ENCODE assay signal across 22 cellular contexts in genomic region chr5:149438711-149439132, GRCh38. TPM values are rescaled to one million over a fixed set of nuclear protein-coding genes. Genes with fewer than 3 reads are reported as not detected.
DNase-seq lines count a peak whose midpoint lies in the region; ATAC-seq, FAIRE-seq and TF ChIP-seq lines count a peak whose summit lies in the region.
"Had no signal": no experiment of that assay in that cellular context is flagged by ENCODE, and none has a peak within 500 bp of the region (broad histone marks: within the 10 kb centered on the region; RNA-seq: fewer than 3 reads in every experiment).

No MANE protein-coding gene starts in this region.

- H3K4ac ChIP-seq in mesenchymal stem cell (ENCODE audit: low read depth in 1 of 2, low read length in 2 of 2): no peak overlapping the region

- H2BK15ac ChIP-seq in mesenchymal stem cell (ENCODE audit: low read depth, poor library complexity, severe bottlenecking): no peak overlapping the region

- no TSS peak for BruUV-seq in K562 (replicated peaks; lab: Mats Ljungman, UMichigan)

- no peaks in the 10 kb centered on the region for H3K36me3 Mint-ChIP-seq in type B pancreatic cell
- H3K36me3 Mint-ChIP-seq: activated naive CD8-positive, alpha-beta T cell; naive B cell had no signal

- ATAC-seq in K562: no peak
- no peak for ATAC-seq in HG03521 (IDR thresholded peaks at IDR 0.05; ENCODE audit: unreplicated experiment)
- ATAC-seq: activated T-cell treated with anti-CD3 and anti-CD28 coated beads, Interleukin-2, amount 50 U/mL, for 4 hours had no signal

- peaks cover 22 to 23% of the 10 kb centered on the region in 2 experiments for H3K4me1 ChIP-seq in K562 (replicated peaks in 1 of 2; ENCODE audit: control insufficient read depth in 2 of 2, insufficient read depth in 2 of 2, low read length in 2 of 2)
- H3K4me1 ChIP-seq in mesenchymal stem cell (ENCODE audit: control insufficient read depth, insufficient read depth, low read depth, low read length): peaks cover 10% of the 10 kb centered on the region

- H3K9ac ChIP-seq in K562 (ENCODE audit: insufficient read depth in 1 of 2, low read depth in 2 of 2, low read length in 2 of 2) (no peak overlapping the region), mesenchymal stem cell (ENCODE audit: low read length) (no peak overlapping the region)

- in situ Hi-C loops in K562 (cut with MboI): no loop called here

- no peak overlapping the region for H3K18ac ChIP-seq in mesenchymal stem cell (ENCODE audit: low read depth in 1 of 2, low read length in 2 of 2)

- peak; percentile 67 for FAIRE-seq in K562 (lab: Jason Lieb, UNC)
- no peak for FAIRE-seq in GM12891 (lab: Jason Lieb, UNC)
- FAIRE-seq: A204.1 had no signal

- POLR2A ChIA-PET in K562 (lab: Yijun Ruan, JAX): interaction anchor here (1.3 to 2.0 kb wide), 2 partner anchors 9 to 112 kb away, joined by 7 to 13 read pairs; partner anchors contain the start of gene CSNK1A1

- TF ChIP-seq CTCF in K562 (IDR thresholded peaks at IDR 0.05 in 2 of 3, conservative IDR thresholded peaks at IDR 0.05 in 1 of 3; ENCODE audit: insufficient read depth in 2 of 3, low read depth in 1 of 3, low read length in 3 of 3) (no peak), type B pancreatic cell (conservative IDR thresholded peaks at IDR 0.05) (no peak)

- no peak overlapping the region for H3K23ac ChIP-seq in mesenchymal stem cell (ENCODE audit: low read length in 2 of 2)

- H3K9me3 ChIP-seq in K562 (replicated peaks; ENCODE audit: control insufficient read depth, insufficient read depth, low read depth, low read length): no peaks in the 10 kb centered on the region
- H3K9me3 ChIP-seq in mesenchymal stem cell (ENCODE audit: control insufficient read depth, low read length): no peaks in the 10 kb centered on the region
- H3K9me3 ChIP-seq: thyroid gland had no signal

- H3K4me3 ChIP-seq in K562 (no peak overlapping the region), mesenchymal stem cell (ENCODE audit: insufficient read depth in 1 of 2, low read depth in 1 of 2, low read length in 2 of 2) (no peak overlapping the region)
- H3K4me3 ChIP-seq: spleen, thyroid gland had no signal

- H3K79me1 ChIP-seq in mesenchymal stem cell (replicated peaks; ENCODE audit: low read length, poor library complexity, severe bottlenecking): no peaks in the 10 kb centered on the region

- TF ChIP-seq EP300 in K562 (IDR thresholded peaks at IDR 0.05; ENCODE audit: low read length): no peak

- H3K36me3 ChIP-seq in K562 (ENCODE audit: control insufficient read depth, insufficient read depth, low read length) (no peaks in the 10 kb centered on the region), mesenchymal stem cell (ENCODE audit: control insufficient read depth in 1 of 2, insufficient read depth in 2 of 2, low read depth in 1 of 2, low read length in 2 of 2) (no peaks in the 10 kb centered on the region)
- H3K36me3 ChIP-seq: brain microvascular endothelial cell, spleen, thyroid gland had no signal

- intact Hi-C loops in K562 (cut with micrococcal nuclease): no loop called here

- H3K14ac ChIP-seq in mesenchymal stem cell (ENCODE audit: low read length in 2 of 2): no peak overlapping the region

- H4K20me1 ChIP-seq in K562 (replicated peaks; ENCODE audit: control insufficient read depth, insufficient read depth, low read length): no peaks in the 10 kb centered on the region

- H3K27ac ChIP-seq in K562 (ENCODE audit: extremely low read depth, low read depth, low read length) (no peak overlapping the region), mesenchymal stem cell (ENCODE audit: low read length, poor library complexity, severe bottlenecking) (no peak overlapping the region)
- H3K27ac ChIP-seq: brain microvascular endothelial cell, spleen, thyroid gland had no signal

- no peaks in the 10 kb centered on the region for H3K9me1 ChIP-seq in K562 (ENCODE audit: control insufficient read depth, insufficient read depth, low read length)

- CTCF ChIA-PET in K562 (lab: Yijun Ruan, JAX; ENCODE audit: low intra/inter-chr PET ratio): no interaction called here

- H3K27me3 ChIP-seq in K562 (ENCODE audit: control insufficient read depth in 2 of 2, insufficient read depth in 2 of 2, low read length in 2 of 2): no peaks in the 10 kb centered on the region
- H3K27me3 ChIP-seq in mesenchymal stem cell (ENCODE audit: control insufficient read depth in 1 of 2, insufficient read depth in 1 of 2, low read length in 2 of 2): no peaks in the 10 kb centered on the region
- H3K27me3 ChIP-seq: brain microvascular endothelial cell, spleen, thyroid gland had no signal

- no peak for TF ChIP-seq RAD21 in K562 (CRISPR knock-in tag; conservative IDR thresholded peaks at IDR 0.05 in 1 of 2, IDR thresholded peaks at IDR 0.05 in 1 of 2)

- no peak overlapping the region for H2AK5ac ChIP-seq in mesenchymal stem cell (ENCODE audit: low read length, severe bottlenecking)

- H4K8ac ChIP-seq in mesenchymal stem cell (ENCODE audit: low read length): no peak overlapping the region

- H4K91ac ChIP-seq in mesenchymal stem cell (ENCODE audit: low read length): no peak overlapping the region

- H3K27ac Mint-ChIP-seq in type B pancreatic cell: peak overlapping the region; percentile 95
- H3K27ac Mint-ChIP-seq: activated naive CD8-positive, alpha-beta T cell; dendritic cell treated with granulocyte-macrophage colony-stimulating factor and Interleukin-4, amounts not matched to agents 40 ng/mL and 50 ng/mL, for 4 days; naive B cell had no signal

- peaks cover 35% of the 10 kb centered on the region for H3K4me1 Mint-ChIP-seq in type B pancreatic cell (ENCODE audit: unreplicated experiment)

- H3K79me2 ChIP-seq in K562 (ENCODE audit: control insufficient read depth, insufficient read depth, low read length): no peaks in the 10 kb centered on the region

- H2BK5ac ChIP-seq in mesenchymal stem cell (ENCODE audit: low read depth, low read length, poor library complexity, severe bottlenecking): no peak overlapping the region

- H2AFZ ChIP-seq in K562 (ENCODE audit: low read depth, low read length): peak overlapping the region; percentile 56
- H2AFZ ChIP-seq in mesenchymal stem cell (ENCODE audit: low read depth, low read length): no peak overlapping the region

- H2BK12ac ChIP-seq in mesenchymal stem cell (ENCODE audit: low read length in 2 of 2): peak overlapping the region in 1 of 2 experiments; percentile 40

- H3K9me3 Mint-ChIP-seq in type B pancreatic cell: no peaks in the 10 kb centered on the region
- H3K9me3 Mint-ChIP-seq: activated T-cell treated with anti-CD3 and anti-CD28 coated beads, Interleukin-2, amount 50 U/mL, for 4 hours had no signal

- TF ChIP-seq POLR2A in K562 (conservative IDR thresholded peaks at IDR 0.05) (no peak), GM12891 (IDR thresholded peaks at IDR 0.05; ENCODE audit: low read depth, low read length) (no peak)

- H3K4me3 Mint-ChIP-seq in type B pancreatic cell: peak overlapping the region; percentile 9
- H3K4me3 Mint-ChIP-seq: activated naive CD8-positive, alpha-beta T cell; activated T-cell treated with anti-CD3 and anti-CD28 coated beads, Interleukin-2, amount 50 U/mL, for 4 hours; dendritic cell treated with granulocyte-macrophage colony-stimulating factor and Interleukin-4, amounts not matched to agents 40 ng/mL and 50 ng/mL, for 4 days; naive B cell had no signal

- no peaks in the 10 kb centered on the region for H3K27me3 Mint-ChIP-seq in type B pancreatic cell
- H3K27me3 Mint-ChIP-seq: activated naive CD8-positive, alpha-beta T cell had no signal

- DNase-seq in NCI-H2171 treated with DMSO at 0.1 percent for 48 hours (lab: John Stamatoyannopoulos, UW): peak; percentile 36
- no peak for DNase-seq in NCI-H2171 (lab: John Stamatoyannopoulos, UW)
- DNase-seq in K562 (ENCODE audit: extremely low read depth in 1 of 4, low spot score in 3 of 4): no peak
- DNase-seq in mesenchymal stem cell: peak; percentile 66
- DNase-seq in type B pancreatic cell (ENCODE audit: extremely low spot score, unreplicated experiment): no peak
- no peak for DNase-seq in SW480 (ENCODE audit: low spot score)
- DNase-seq in GM12891 (ENCODE audit: insufficient read length, low spot score): no peak
- DNase-seq: activated CD4-positive, alpha-beta T cell treated with anti-CD3 and anti-CD28 coated beads, Interleukin-2, amount 50 U/mL, for 4 hours; activated T-cell treated with anti-CD3 and anti-CD28 coated beads, Interleukin-2, amount 50 U/mL, for 4 hours; brain microvascular endothelial cell; erythroblast; glutamatergic neuron; naive B cell; NCI-H1105; spleen; thyroid gland had no signal

- WGBS in K562 (ENCODE audit: insufficient coverage, low coverage, missing lambda C conversion rate): 83% methylated on average over 1 of the region's 1 CpG
- WGBS in mesenchymal stem cell: 44% methylated on average over 1 of the region's 1 CpG

- no peak overlapping the region for H2BK120ac ChIP-seq in mesenchymal stem cell (ENCODE audit: low read depth, low read length)

- H3K4me2 ChIP-seq in K562 (ENCODE audit: insufficient read depth, low read length) (no peak overlapping the region), mesenchymal stem cell (ENCODE audit: low read length, poor library complexity, severe bottlenecking) (no peak overlapping the region)

TF ChIP-seq in K562, 482 proteins besides CTCF, POLR2A, EP300 and RAD21 (continues in another document):
- peak; percentile 93 for TF ChIP-seq C11orf30 (IDR thresholded peaks at IDR 0.05; ENCODE audit: low read depth)

TF ChIP-seq in GM12891, 5 proteins besides CTCF, POLR2A, EP300 and RAD21 (continues in another document):
- TF ChIP-seq PAX5 (IDR thresholded peaks at IDR 0.05; ENCODE audit: insufficient read depth, low read length, severe bottlenecking): no peak

RNA-seq across cellular contexts. Expression of gene IL17B, which starts 59.6 kb away (rescaled TPM):
- not detected in 2 replicates for total RNA-seq in K562 (2011; cell fraction: chromatin; rRNA removed; ENCODE audit: low replicate concordance)
- not detected in 2 replicates for total RNA-seq in K562 (2011; cell fraction: nucleolus; rRNA removed)
- not detected in 2 replicates for total RNA-seq in K562 (2011; cell fraction: nucleoplasm; rRNA removed)
- total RNA-seq in K562 (2014; rRNA removed) (1.5 and 2.6 TPM in 2 replicates), K562 (2014; rRNA removed; fragmentation: Illumina TruSeq; extraction: Trizol) (not detected in 2 replicates), K562 (2015; rRNA removed; fragmentation: Illumina TruSeq; extraction: Trizol) (0.36 TPM in 1 of 2 replicates, not detected in the other), K562 (2021) (0.51 and 0.58 TPM in 2 replicates), type B pancreatic cell (ENCODE audit: low replicate concordance) (0.46 TPM in 1 of 2 replicates, not detected in the other)
- polyA plus RNA-seq in K562 (2011; rRNA removed) (0.28 and 0.81 TPM in 2 replicates), K562 (2014; fragmentation: Illumina TruSeq; extraction: Trizol) (0.57 TPM in 1 of 2 replicates, not detected in the other), K562 (2014; fragmentation: Nextera tagmentation; extraction: Ambion mirVana) (under 1 TPM; 0.32 to 0.53 TPM), K562 (2014; rRNA removed) (1.0 and 3.0 TPM in 2 replicates)
- 0.57 and 0.58 TPM in 2 replicates for polyA plus RNA-seq in K562 (2011; cell fraction: cytosol; rRNA removed)
- 0.43 and 0.73 TPM in 2 replicates for polyA plus RNA-seq in K562 (2011; cell fraction: nucleus; rRNA removed)
- 0.44 and 3.0 TPM in 2 replicates for polyA plus RNA-seq in K562 (2012)
- not detected in 2 replicates for polyA minus RNA-seq in K562 (2011; rRNA and poly(A)+ RNA removed)
- 2.4 TPM in 1 of 2 replicates, not detected in the other for polyA minus RNA-seq in K562 (2011; cell fraction: cytosol; rRNA and poly(A)+ RNA removed)
- not detected in 2 replicates for polyA minus RNA-seq in K562 (2011; cell fraction: nucleus; rRNA and poly(A)+ RNA removed)
- polyA plus RNA-seq in mesenchymal stem cell (2013, experiment 1 of 2): 6.6 TPM
- polyA plus RNA-seq in mesenchymal stem cell (2013, experiment 2 of 2): 6.3 TPM
- not detected for polyA plus RNA-seq in GM12891 (2012; ENCODE audit: low read depth, missing spikeins)
- total RNA-seq: activated T-cell treated with anti-CD3 and anti-CD28 coated beads, Interleukin-2, amount 50 U/mL, for 4 hours; liver; RPMI7951 had no signal
- polyA plus RNA-seq: liver had no signal

Comparison
In these comparisons a context has a peak if more than half of its experiments do, and no peak if none do; other contexts are left out.
1. DNase-seq: peak in NCI-H2171 treated with DMSO at 0.1 percent for 48 hours (single experiment) and mesenchymal stem cell (single experiment); none in NCI-H2171 (single experiment), K562 (0 of 4), type B pancreatic cell (single experiment), SW480 (single experiment) and GM12891 (single experiment).